Comparison of ENCODE assay signal across 1 cellular context in genomic region chr17:80018917-80019651, GRCh38.
TF ChIP-seq lines count a peak whose summit lies in the region.

No MANE protein-coding gene starts in this region.

TF ChIP-seq in HepG2, 621 proteins besides CTCF, POLR2A, EP300 and RAD21 (continued from another document):
- TF ChIP-seq ZNF556 (CRISPR knock-in tag; IDR thresholded peaks at IDR 0.05; ENCODE audit: borderline replicate concordance) (no peak), ZNF816 (CRISPR knock-in tag; IDR thresholded peaks at IDR 0.05; ENCODE audit: borderline replicate concordance) (no peak), SNAPC5 (CRISPR knock-in tag; IDR thresholded peaks at IDR 0.05; ENCODE audit: borderline replicate concordance) (no peak), DNMT3B (CRISPR knock-in tag; conservative IDR thresholded peaks at IDR 0.05) (0 out of 2 replicates have a peak, but pooled peaks have one; percentile 11), ZNF720 (CRISPR knock-in tag; IDR thresholded peaks at IDR 0.05) (no peak), ESRRA (CRISPR knock-in tag; IDR thresholded peaks at IDR 0.05; ENCODE audit: low read depth) (0 out of 2 replicates have a peak, but pooled peaks have one; percentile 47), ZNF747 (CRISPR knock-in tag; IDR thresholded peaks at IDR 0.05; ENCODE audit: borderline replicate concordance) (no peak; the same call in 1 of the 2 replicates), ZMAT5 (CRISPR knock-in tag; IDR thresholded peaks at IDR 0.05; ENCODE audit: borderline replicate concordance, low read depth) (no peak), ELF3 (CRISPR knock-in tag; IDR thresholded peaks at IDR 0.05) (no peak), GABPB1 (CRISPR knock-in tag; IDR thresholded peaks at IDR 0.05) (peak; percentile 37; the same call in 1 of the 2 replicates), FIP1L1 (IDR thresholded peaks at IDR 0.05; ENCODE audit: borderline replicate concordance, insufficient read depth, low read depth, low read length) (no peak), MEF2D (CRISPR knock-in tag; IDR thresholded peaks at IDR 0.05) (peak; percentile 30; the same call in 1 of the 2 replicates), HIC2 (CRISPR knock-in tag; IDR thresholded peaks at IDR 0.05; ENCODE audit: low read depth) (no peak), REXO4 (CRISPR knock-in tag; IDR thresholded peaks at IDR 0.05; ENCODE audit: borderline replicate concordance) (no peak), NFE2L2 (IDR thresholded peaks at IDR 0.05; ENCODE audit: low read length) (no peak), ARID2 (CRISPR knock-in tag; IDR thresholded peaks at IDR 0.05; ENCODE audit: borderline replicate concordance) (no peak), ZNF761 (CRISPR knock-in tag; conservative IDR thresholded peaks at IDR 0.05) (peak; percentile 62; the same call in 1 of the 2 replicates), HNRNPLL (IDR thresholded peaks at IDR 0.05; ENCODE audit: low read depth, low read length, poor library complexity, severe bottlenecking) (no peak), BRCA1 (CRISPR knock-in tag; IDR thresholded peaks at IDR 0.05) (no peak), ZSCAN21 (CRISPR knock-in tag; IDR thresholded peaks at IDR 0.05; ENCODE audit: borderline replicate concordance) (no peak), REST (IDR thresholded peaks at IDR 0.05; ENCODE audit: borderline replicate concordance in 1 of 2, low read depth in 1 of 2, low read length in 2 of 2) (no peak), FOXA3 (CRISPR knock-in tag; IDR thresholded peaks at IDR 0.05) (no peak; the same call in 1 of the 2 replicates), TFAP4 (IDR thresholded peaks at IDR 0.05; ENCODE audit: borderline replicate concordance, low read depth) (peak; percentile 35; the same call in 1 of the 2 replicates), KLF11 (CRISPR knock-in tag; IDR thresholded peaks at IDR 0.05) (peak; percentile 82; the same call in 1 of the 2 replicates), EEA1 (CRISPR knock-in tag; IDR thresholded peaks at IDR 0.05; ENCODE audit: borderline replicate concordance) (no peak), GATAD1 (CRISPR knock-in tag; IDR thresholded peaks at IDR 0.05) (peak; percentile 41; the same call in 1 of the 2 replicates), ISX (CRISPR knock-in tag; conservative IDR thresholded peaks at IDR 0.05) (no peak), BRD4 (CRISPR knock-in tag; IDR thresholded peaks at IDR 0.05) (no peak), ZNF362 (CRISPR knock-in tag; IDR thresholded peaks at IDR 0.05; ENCODE audit: borderline replicate concordance) (0 out of 2 replicates have a peak, but pooled peaks have one; percentile 2), LRRFIP1 (CRISPR knock-in tag; conservative IDR thresholded peaks at IDR 0.05) (no peak), MXD4 (CRISPR knock-in tag; IDR thresholded peaks at IDR 0.05) (peak; percentile 38; the same call in 1 of the 2 replicates), ZNF780A (CRISPR knock-in tag; IDR thresholded peaks at IDR 0.05) (no peak), GPBP1L1 (CRISPR knock-in tag; IDR thresholded peaks at IDR 0.05) (no peak), ZNF432 (CRISPR knock-in tag; IDR thresholded peaks at IDR 0.05; ENCODE audit: borderline replicate concordance) (no peak), AHDC1 (CRISPR knock-in tag; IDR thresholded peaks at IDR 0.05; ENCODE audit: borderline replicate concordance) (no peak), KAT2B (IDR thresholded peaks at IDR 0.05; ENCODE audit: borderline replicate concordance, low read depth, low read length) (no peak)
